In the genomic region with DNA sequence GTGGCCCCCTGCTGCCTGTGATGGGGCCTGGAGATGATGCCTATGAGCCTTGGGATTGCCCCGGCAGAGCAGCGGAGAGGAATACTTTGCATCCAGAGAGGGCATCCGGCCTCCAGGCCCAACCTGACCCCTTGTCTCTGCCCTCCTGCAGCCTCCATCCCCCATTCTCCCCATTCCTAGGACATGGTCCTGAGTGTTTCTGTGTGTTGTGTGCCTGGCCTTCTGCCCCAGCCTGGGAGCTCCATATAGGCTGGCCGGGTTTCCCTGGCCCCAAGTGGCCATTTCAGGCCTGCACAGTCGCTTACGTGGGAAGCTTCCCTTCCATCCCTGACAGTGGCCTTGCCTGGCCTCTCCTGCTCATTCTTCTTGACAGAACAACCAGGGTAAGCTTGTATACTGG, we compare ENCODE assay signal across 23 cellular contexts.
DNase-seq lines count a peak whose midpoint lies in the region; ATAC-seq and TF ChIP-seq lines count a peak whose summit lies in the region.
"Had no signal": no experiment of that assay in that cellular context is flagged by ENCODE, and none has a peak within 500 bp of the region (broad histone marks: within the 10 kb centered on the region; RNA-seq: fewer than 3 reads in every experiment).

No MANE protein-coding gene starts in this region.

- H3K36me3 Mint-ChIP-seq in CD14-positive monocyte, result no peaks in the 10 kb centered on the region
- H3K36me3 Mint-ChIP-seq: activated naive CD8-positive, alpha-beta T cell treated with anti-CD3 and anti-CD28 coated beads for 36 hours; CD8-positive, alpha-beta T cell; naive B cell had no signal

- H3K4me3 ChIP-seq in left ventricle myocardium inferior (no peak overlapping the region), hepatocyte (no peak overlapping the region), prostate gland (no peak overlapping the region)
- H3K4me3 ChIP-seq: SJCRH30, skin epidermis, suprapubic skin had no signal

- no peak overlapping the region for H3K4me3 Mint-ChIP-seq in CD14-positive monocyte
- H3K4me3 Mint-ChIP-seq: activated naive CD8-positive, alpha-beta T cell treated with anti-CD3 and anti-CD28 coated beads for 36 hours; CD8-positive, alpha-beta T cell; naive B cell had no signal

- no peaks in the 10 kb centered on the region for H3K9me2 ChIP-seq in hepatocyte (replicated peaks; ENCODE audit: insufficient read depth)

- H3K79me2 ChIP-seq in hepatocyte, result no peaks in the 10 kb centered on the region

- no peak for DNase-seq in left ventricle myocardium inferior
- no peak for DNase-seq in Right ventricle myocardium inferior (ENCODE audit: missing footprints)
- no peak for DNase-seq in hepatocyte (ENCODE audit: low spot score)
- DNase-seq in prostate gland (ENCODE audit: low spot score), result no peak
- no peak for DNase-seq in CD14-positive monocyte (ENCODE audit: low spot score)
- DNase-seq: activated CD4-positive, alpha-beta T cell treated with anti-CD3 and anti-CD28 coated beads for 48 hours; activated effector memory CD4-positive, alpha-beta T cell treated with Interleukin-2 at 50 U/mL for 16 hours; activated naive CD8-positive, alpha-beta T cell treated with anti-CD3 and anti-CD28 coated beads for 36 hours; anterior cingulate cortex; CD8-positive, alpha-beta T cell; midbrain; naive B cell; NCI-H2029 treated with DMSO at 0.1 percent for 48 hours; NCI-H526; occipital lobe; SJCRH30; stimulated activated naive CD4-positive, alpha-beta T cell; WERI-Rb-1 had no signal

- H3K9me3 Mint-ChIP-seq in CD14-positive monocyte, result peaks cover 0 to 2% (median 0%) of the 10 kb centered on the region in 7 donors
- H3K9me3 Mint-ChIP-seq: activated naive CD8-positive, alpha-beta T cell treated with anti-CD3 and anti-CD28 coated beads for 36 hours; CD8-positive, alpha-beta T cell had no signal

- H3K27ac ChIP-seq in left ventricle myocardium inferior (replicated peaks) (peak overlapping the region; percentile 52), hepatocyte (peak overlapping the region; percentile 67), prostate gland (peak overlapping the region; percentile 53 to 66)
- H3K27ac ChIP-seq: SJCRH30, suprapubic skin, WERI-Rb-1 had no signal

- H3K36me3 ChIP-seq in left ventricle myocardium inferior, result no peaks in the 10 kb centered on the region
- H3K36me3 ChIP-seq in hepatocyte (replicated peaks; ENCODE audit: insufficient read depth, low read depth), result no peaks in the 10 kb centered on the region
- no peaks in the 10 kb centered on the region for H3K36me3 ChIP-seq in prostate gland
- H3K36me3 ChIP-seq: SJCRH30, suprapubic skin, WERI-Rb-1 had no signal

- ATAC-seq in Right ventricle myocardium inferior (no peak), GM19035 (IDR thresholded peaks at IDR 0.05; ENCODE audit: unreplicated experiment) (no peak), HG02588 (IDR thresholded peaks at IDR 0.05; ENCODE audit: unreplicated experiment) (no peak), HG03135 (IDR thresholded peaks at IDR 0.05; ENCODE audit: unreplicated experiment) (no peak)
- ATAC-seq: CD8-positive, alpha-beta T cell had no signal

- peaks cover 7% of the 10 kb centered on the region for H3K4me1 Mint-ChIP-seq in CD14-positive monocyte
- H3K4me1 Mint-ChIP-seq: activated naive CD8-positive, alpha-beta T cell treated with anti-CD3 and anti-CD28 coated beads for 36 hours; naive B cell had no signal

- H4K20me1 ChIP-seq in hepatocyte (ENCODE audit: insufficient read depth, poor library complexity, severe bottlenecking), result no peaks in the 10 kb centered on the region

- TF ChIP-seq POLR2A in prostate gland (IDR thresholded peaks at IDR 0.05), result no peak

- H3K9me3 ChIP-seq in left ventricle myocardium inferior (replicated peaks) (no peaks in the 10 kb centered on the region), hepatocyte (ENCODE audit: low read depth) (no peaks in the 10 kb centered on the region), prostate gland (no peaks in the 10 kb centered on the region)
- H3K9me3 ChIP-seq: SJCRH30, suprapubic skin had no signal

- H3K4me1 ChIP-seq in left ventricle myocardium inferior (peaks cover 29% of the 10 kb centered on the region), hepatocyte (ENCODE audit: insufficient read depth) (peaks cover 49% of the 10 kb centered on the region), prostate gland (replicated peaks) (peaks cover under 1% of the 10 kb centered on the region)

- no peaks in the 10 kb centered on the region for H3K27me3 ChIP-seq in left ventricle myocardium inferior (ENCODE audit: low read depth)
- no peaks in the 10 kb centered on the region for H3K27me3 ChIP-seq in hepatocyte
- no peaks in the 10 kb centered on the region for H3K27me3 ChIP-seq in prostate gland (replicated peaks; ENCODE audit: insufficient read depth)
- H3K27me3 ChIP-seq: SJCRH30, suprapubic skin had no signal

- no peak overlapping the region for H2AFZ ChIP-seq in hepatocyte

- H3K27ac Mint-ChIP-seq in CD14-positive monocyte, result no peak overlapping the region
- H3K27ac Mint-ChIP-seq: activated naive CD8-positive, alpha-beta T cell treated with anti-CD3 and anti-CD28 coated beads for 36 hours; CD8-positive, alpha-beta T cell; naive B cell had no signal

- intact Hi-C loops in left ventricle myocardium inferior (cut with micrococcal nuclease), result no loop called here
- intact Hi-C loops in Right ventricle myocardium inferior (cut with DNase I), result no loop called here
- intact Hi-C loops in prostate gland (cut with DNase I), result no loop called here
- intact Hi-C loops in CD14-positive monocyte (cut with micrococcal nuclease), result no loop called here

- H3K4me2 ChIP-seq in hepatocyte, result no peak overlapping the region

- TF ChIP-seq CTCF in left ventricle myocardium inferior (IDR thresholded peaks at IDR 0.05; ENCODE audit: borderline replicate concordance) (no peak), hepatocyte (IDR thresholded peaks at IDR 0.05; ENCODE audit: poor library complexity) (no peak), prostate gland (IDR thresholded peaks at IDR 0.05) (no peak), CD14-positive monocyte (IDR thresholded peaks at IDR 0.05) (no peak)

- peaks cover 1 to 6% (median 6%) of the 10 kb centered on the region in 3 donors for H3K27me3 Mint-ChIP-seq in CD14-positive monocyte (ENCODE audit: low read depth in 3 of 3)
- H3K27me3 Mint-ChIP-seq: activated naive CD8-positive, alpha-beta T cell treated with anti-CD3 and anti-CD28 coated beads for 36 hours had no signal

- 77% methylated on average over 6 of the region's 6 CpGs for WGBS in hepatocyte (ENCODE audit: low lambda C conversion rate, missing lambda C conversion rate)
- WGBS in prostate gland, result 61% methylated on average over 6 of the region's 6 CpGs
